11 cellular contexts compared by ENCODE assay signal in the genomic region with DNA sequence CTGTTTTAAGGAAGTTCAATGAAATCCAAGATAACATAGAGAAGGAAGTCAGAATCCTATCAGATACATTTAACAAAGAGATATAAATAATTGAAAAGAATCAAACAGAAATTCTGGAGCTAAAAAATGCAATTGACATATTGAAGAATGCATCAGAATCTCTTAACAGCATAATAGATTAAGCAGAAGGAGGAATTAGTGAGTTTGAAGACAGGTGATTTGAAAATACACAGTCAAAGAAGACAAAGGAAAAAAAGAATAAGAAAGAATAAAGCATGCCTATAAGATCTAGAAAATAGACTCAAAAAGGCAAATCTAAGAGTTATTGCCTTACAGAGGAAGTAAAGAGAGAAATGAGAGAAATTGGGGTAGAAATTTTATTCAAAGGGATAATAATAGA.
"Had no signal": no experiment of that assay in that cellular context is flagged by ENCODE, and none has a peak within 500 bp of the region (broad histone marks: within the 10 kb centered on the region; RNA-seq: fewer than 3 reads in every experiment).

No MANE protein-coding gene starts in this region.

- H3K36me3 ChIP-seq: HAP-1 had no signal

- H3K27ac ChIP-seq: GM23248 had no signal

- H3K9ac ChIP-seq: GM23248 had no signal

- ATAC-seq: GM23338, HCT116 had no signal

- H3K9me3 ChIP-seq: HAP-1 had no signal

- H3K4me1 ChIP-seq: HAP-1 had no signal

- FAIRE-seq: H1, H54 had no signal

- DNase-seq: GM23248, GOT3, H7, H9, HCEC 1CT, HFFc6 had no signal

- H3K4me2 ChIP-seq: GM23338 had no signal

- H3K4me3 ChIP-seq: GM23248, GM23338, HAP-1 had no signal

- H2AFZ ChIP-seq: GM23248, GM23338 had no signal
